In the genomic region with DNA sequence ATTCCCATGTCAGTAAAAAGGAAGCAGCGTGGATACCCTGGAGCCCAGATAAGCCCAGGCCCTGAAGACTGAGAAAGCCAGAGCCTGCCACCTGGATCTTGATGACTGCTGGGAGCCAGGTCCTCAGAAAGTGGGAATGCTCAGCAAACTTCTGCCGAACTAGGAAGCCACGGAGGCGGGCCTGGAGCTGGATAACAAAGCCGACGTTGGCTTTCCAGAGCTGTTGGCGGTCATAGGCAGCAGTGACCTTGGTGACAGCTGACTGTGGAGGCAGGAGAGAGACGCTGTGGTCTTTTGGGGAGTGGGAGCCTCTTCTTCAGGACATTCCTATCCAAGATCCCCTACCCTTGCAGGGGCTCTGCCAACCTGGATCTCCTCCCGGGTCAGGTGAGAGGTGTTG, we compare ENCODE assay signal across 32 cellular contexts. TPM values are rescaled to one million over a fixed set of nuclear protein-coding genes. Genes with fewer than 3 reads are reported as not detected.
"Had no signal": no experiment of that assay in that cellular context is flagged by ENCODE, and none has a peak within 500 bp of the region (broad histone marks: within the 10 kb centered on the region; RNA-seq: fewer than 3 reads in every experiment).

No MANE protein-coding gene starts in this region.

- DNase-seq: activated B cell treated with CpG ODN at 0.5 μM for 24 hours; activated CD4-positive, alpha-beta memory T cell treated with anti-CD3 and anti-CD28 coated beads for 36 hours; activated CD4-positive, alpha-beta T cell treated with anti-CD3 and anti-CD28 coated beads for 4 hours; activated CD4-positive, alpha-beta T cell treated with anti-CD3 and anti-CD28 coated beads, Interleukin-2, amount 10 ng/mL, durations not matched to agents 24 days and 14 days; activated CD4-positive, alpha-beta T cell treated with anti-CD3 and anti-CD28 coated beads, Interleukin-2, amount 50 U/mL, for 1 hour; activated CD4-positive, alpha-beta T cell treated with anti-CD3 and anti-CD28 coated beads, Interleukin-2, amount 50 U/mL, for 4 hours; activated CD4-positive, CD25-positive, alpha-beta regulatory T cell treated with anti-CD3 and anti-CD28 coated beads, Interleukin-2, amount 50 U/mL, for 72 hours; activated CD8-positive, alpha-beta memory T cell treated with anti-CD3 and anti-CD28 coated beads, Interleukin-2, amount 50 U/mL, for 4 hours; activated CD8-positive, alpha-beta T cell treated with anti-CD3 and anti-CD28 coated beads for 36 hours; activated gamma-delta T cell treated with Interleukin-2 at 50 U/mL for 16 hours; activated naive CD4-positive, alpha-beta T cell; activated naive CD4-positive, alpha-beta T cell treated with anti-CD3 and anti-CD28 coated beads for 36 hours; activated naive CD4-positive, alpha-beta T cell treated with anti-CD3 and anti-CD28 coated beads, Interleukin-2, amount 50 U/mL, for 16 hours; activated naive CD8-positive, alpha-beta T cell treated with anti-CD3 and anti-CD28 coated beads for 36 hours; activated T-cell treated with anti-CD3 and anti-CD28 coated beads for 4 hours; activated T-cell treated with anti-CD3 and anti-CD28 coated beads, Interleukin-2, amount 50 U/mL, for 1 hour; activated T-cell treated with anti-CD3 and anti-CD28 coated beads, Interleukin-2, amount 50 U/mL, for 4 hours; activated T-cell treated with anti-CD3 and anti-CD28 coated beads, Interleukin-2, amount 50 U/mL, for 72 hours; amniotic stem cell; aorta; brain microvascular endothelial cell; central memory CD4-positive, alpha-beta T cell; cerebellar nuclear complex; T-cell; T-helper 17 cell had no signal

- H3K36me3 ChIP-seq: adrenal gland, breast epithelium had no signal

- H3K4me3 ChIP-seq: adrenal gland, breast epithelium had no signal

- H3K4me1 ChIP-seq: adrenal gland, breast epithelium had no signal

- H3K27me3 ChIP-seq: adrenal gland, brain microvascular endothelial cell, breast epithelium had no signal

- H3K27ac ChIP-seq: adrenal gland, brain microvascular endothelial cell, breast epithelium, VCaP had no signal

- ATAC-seq: activated CD8-positive, alpha-beta T cell treated with anti-CD3 and anti-CD28 coated beads for 36 hours; activated naive CD4-positive, alpha-beta T cell treated with anti-CD3 and anti-CD28 coated beads, Interleukin-2, amount 50 U/mL, for 72 hours; activated T-cell treated with anti-CD3 and anti-CD28 coated beads, Interleukin-2, amount 50 U/mL, for 4 hours; activated T-cell treated with anti-CD3 and anti-CD28 coated beads, Interleukin-2, amount 50 U/mL, for 72 hours; activated T-helper 17 cell treated with anti-CD3 and anti-CD28 coated beads, Interleukin-2, amount 50 U/mL, for 72 hours; T-cell; T-helper 17 cell had no signal

- H3K9me3 ChIP-seq: adrenal gland, breast epithelium had no signal

RNA-seq across cellular contexts. Expression of gene IQGAP3, which starts 24.4 kb away (rescaled TPM):
- total RNA-seq: T-helper 17 cell had no signal

RNA-seq across cellular contexts. Expression of gene TTC24, which starts 31.5 kb away (rescaled TPM):
- total RNA-seq: adrenal gland, breast epithelium, cardiac septum, chondrocyte had no signal
- polyA plus RNA-seq: aorta had no signal
